ENCODE assay signal across 14 cellular contexts in the genomic region with DNA sequence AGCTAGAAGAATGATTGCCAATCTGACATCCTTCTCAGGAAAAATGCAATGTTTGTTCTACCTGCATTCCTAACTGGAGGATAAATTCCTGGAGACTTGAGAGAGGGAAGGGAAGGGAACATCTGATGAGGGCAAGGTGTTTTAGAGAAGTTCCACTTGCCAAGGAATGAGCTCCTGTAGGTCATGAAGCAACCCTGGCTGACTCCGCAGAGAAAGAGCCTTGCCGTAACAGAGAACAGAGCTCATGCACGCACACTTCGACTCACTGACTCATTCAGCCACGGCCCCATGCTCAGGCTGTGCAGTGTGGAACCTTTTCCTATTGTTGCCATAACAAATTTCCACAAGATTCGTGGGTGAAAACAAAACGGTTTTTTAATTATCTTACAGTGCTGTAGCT. TPM values are rescaled to one million over a fixed set of nuclear protein-coding genes. Genes with fewer than 3 reads are reported as not detected.
"Had no signal": no experiment of that assay in that cellular context is flagged by ENCODE, and none has a peak within 500 bp of the region (broad histone marks: within the 10 kb centered on the region; RNA-seq: fewer than 3 reads in every experiment).

No MANE protein-coding gene starts in this region.

RNA-seq across cellular contexts. Expression of a gene that starts 9.3 kb away (rescaled TPM):
- total RNA-seq: activated B cell treated with CpG ODN at 0.5 μM for 24 hours; activated CD8-positive, alpha-beta T cell treated with anti-CD3 and anti-CD28 coated beads for 36 hours; activated T-cell treated with anti-CD3 and anti-CD28 coated beads, Interleukin-2, amount 50 U/mL, for 4 hours; activated T-helper 17 cell treated with anti-CD3 and anti-CD28 coated beads, Interleukin-2, amount 50 U/mL, for 72 hours; astrocyte; bronchial epithelial cell; cardiac septum; cerebellum; dermis blood vessel endothelial cell; esophagus muscularis mucosa; foreskin keratinocyte; gastrocnemius medialis had no signal
- polyA plus RNA-seq: adipose tissue, foreskin keratinocyte, heart left ventricle had no signal

RNA-seq across cellular contexts. Expression of a gene that starts 24.5 kb away (rescaled TPM):
- total RNA-seq: activated B cell treated with CpG ODN at 0.5 μM for 24 hours; activated CD8-positive, alpha-beta T cell treated with anti-CD3 and anti-CD28 coated beads for 36 hours; activated T-cell treated with anti-CD3 and anti-CD28 coated beads, Interleukin-2, amount 50 U/mL, for 4 hours; activated T-helper 17 cell treated with anti-CD3 and anti-CD28 coated beads, Interleukin-2, amount 50 U/mL, for 72 hours; astrocyte; bronchial epithelial cell; cardiac septum; cerebellum; dermis blood vessel endothelial cell; esophagus muscularis mucosa; foreskin keratinocyte; gastrocnemius medialis had no signal
- polyA plus RNA-seq: adipose tissue, foreskin keratinocyte had no signal

RNA-seq across cellular contexts. Expression of a gene that starts 37.4 kb away (rescaled TPM):
- total RNA-seq: activated B cell treated with CpG ODN at 0.5 μM for 24 hours; activated T-helper 17 cell treated with anti-CD3 and anti-CD28 coated beads, Interleukin-2, amount 50 U/mL, for 72 hours; astrocyte; bronchial epithelial cell; cardiac septum; cerebellum; dermis blood vessel endothelial cell; esophagus muscularis mucosa; foreskin keratinocyte had no signal
- polyA plus RNA-seq: adipose tissue, foreskin keratinocyte, heart left ventricle had no signal

RNA-seq across cellular contexts. Expression of a gene that starts 40.6 kb away (rescaled TPM):
- total RNA-seq: activated B cell treated with CpG ODN at 0.5 μM for 24 hours; activated CD8-positive, alpha-beta T cell treated with anti-CD3 and anti-CD28 coated beads for 36 hours; activated T-helper 17 cell treated with anti-CD3 and anti-CD28 coated beads, Interleukin-2, amount 50 U/mL, for 72 hours; astrocyte; bronchial epithelial cell; cardiac septum; cerebellum; dermis blood vessel endothelial cell; esophagus muscularis mucosa; foreskin keratinocyte; gastrocnemius medialis had no signal
- polyA plus RNA-seq: foreskin keratinocyte, heart left ventricle had no signal

RNA-seq across cellular contexts. Expression of a gene that starts 53.6 kb away (rescaled TPM):
- total RNA-seq: activated B cell treated with CpG ODN at 0.5 μM for 24 hours; activated T-helper 17 cell treated with anti-CD3 and anti-CD28 coated beads, Interleukin-2, amount 50 U/mL, for 72 hours; astrocyte; bronchial epithelial cell; cardiac septum; cerebellum; dermis blood vessel endothelial cell; esophagus muscularis mucosa; foreskin keratinocyte; gastrocnemius medialis had no signal
- polyA plus RNA-seq: adipose tissue, foreskin keratinocyte, heart left ventricle had no signal
